Comparison of ENCODE assay signal across 8 cellular contexts in genomic region chr17:49290690-49291326, GRCh38.
A peak's percentile ranks its signal among the peaks of the same experiment; 100 is the strongest.
DNase-seq lines count a peak whose midpoint lies in the region; ATAC-seq, FAIRE-seq and TF ChIP-seq lines count a peak whose summit lies in the region.

No MANE protein-coding gene starts in this region.

- no peak overlapping the region for H3K27ac Mint-ChIP-seq in activated T-helper 17 cell treated with anti-CD3 and anti-CD28 coated beads, Interleukin-2, amount 50 U/mL, for 72 hours

- dilution Hi-C loops in endothelial cell of umbilical vein (cut with MboI; ENCODE audit: extremely low pct_ligation_motif_present, low sequenced_read_pairs): no loop called here

- peak; percentile 86 for FAIRE-seq in endothelial cell of umbilical vein (lab: Jason Lieb, UNC)

- H3K4me1 Mint-ChIP-seq in activated T-helper 17 cell treated with anti-CD3 and anti-CD28 coated beads, Interleukin-2, amount 50 U/mL, for 72 hours: peaks cover 5% of the 10 kb centered on the region

- TF ChIP-seq CTCF in C4-2B (conservative IDR thresholded peaks at IDR 0.05) (peak; percentile 81), GM12873 (IDR thresholded peaks at IDR 0.05; ENCODE audit: insufficient read depth, low read depth, low read length, missing control alignments) (peak; percentile 58), RWPE2 (IDR thresholded peaks at IDR 0.05; ENCODE audit: poor library complexity, severe bottlenecking) (peak; percentile 65), endothelial cell of umbilical vein (IDR thresholded peaks at IDR 0.05; ENCODE audit: extremely low read depth in 1 of 2, insufficient read depth in 1 of 2, low read depth in 1 of 2, low read length in 2 of 2) (peak; percentile 55 to 63), neutrophil (IDR thresholded peaks at IDR 0.05) (peak; percentile 74)

- H3K4me1 ChIP-seq in RWPE2 (ENCODE audit: insufficient read depth, poor library complexity, severe bottlenecking) (no peaks in the 10 kb centered on the region), endothelial cell of umbilical vein (ENCODE audit: control insufficient read depth, extremely low read depth, insufficient read depth, low read length) (no peaks in the 10 kb centered on the region), neutrophil (ENCODE audit: control insufficient read depth in 1 of 2, insufficient read depth in 1 of 2, low read depth in 1 of 2, low read length in 1 of 2) (peaks cover 0 to 8% of the 10 kb centered on the region in 2 experiments)

- no peak overlapping the region for H3K27ac ChIP-seq in C4-2B
- H3K27ac ChIP-seq in RWPE2 (ENCODE audit: poor library complexity, severe bottlenecking): no peak overlapping the region
- no peak overlapping the region for H3K27ac ChIP-seq in endothelial cell of umbilical vein (ENCODE audit: insufficient read depth, low read depth, low read length)
- H3K27ac ChIP-seq in neutrophil: peak overlapping the region; percentile 14

- POLR2A ChIA-PET in endothelial cell of umbilical vein (lab: Charles Lee): no interaction called here

- intact Hi-C loops in endothelial cell of umbilical vein (cut with micrococcal nuclease): loop anchor here (1.0 to 2.0 kb wide), 2 partner anchors 60 to 111 kb away; partner anchors contain the start of gene PHOSPHO1

- no peak overlapping the region for H3K4me3 Mint-ChIP-seq in activated T-helper 17 cell treated with anti-CD3 and anti-CD28 coated beads, Interleukin-2, amount 50 U/mL, for 72 hours

- no peaks in the 10 kb centered on the region for H4K20me1 ChIP-seq in endothelial cell of umbilical vein (replicated peaks; ENCODE audit: control insufficient read depth, extremely low read depth, insufficient read depth, low read length)

- H3K9me1 ChIP-seq in endothelial cell of umbilical vein (replicated peaks; ENCODE audit: control insufficient read depth, extremely low read depth, insufficient read depth, low read length): no peaks in the 10 kb centered on the region

- ATAC-seq in RWPE2 (ENCODE audit: low read depth) (peak; percentile 36; the same call in 1 of the 3 replicates), HG03342 (IDR thresholded peaks at IDR 0.05; ENCODE audit: unreplicated experiment) (no peak)
- no peak for ATAC-seq in activated T-helper 17 cell treated with anti-CD3 and anti-CD28 coated beads, Interleukin-2, amount 50 U/mL, for 72 hours (replicated peaks)

- H3K4me3 ChIP-seq in RWPE2 (ENCODE audit: severe bottlenecking) (no peak overlapping the region), endothelial cell of umbilical vein (replicated peaks in 1 of 3; ENCODE audit: insufficient read depth in 1 of 3, low read depth in 1 of 3, low read length in 3 of 3) (no peak overlapping the region), neutrophil (ENCODE audit: low read depth in 1 of 2, low read length in 1 of 2) (no peak overlapping the region)

- no TSS peak for BruUV-seq in endothelial cell of umbilical vein (replicated peaks; lab: Mats Ljungman, UMichigan)

- H3K36me3 Mint-ChIP-seq in activated T-helper 17 cell treated with anti-CD3 and anti-CD28 coated beads, Interleukin-2, amount 50 U/mL, for 72 hours (ENCODE audit: low read depth): peaks cover 8% of the 10 kb centered on the region

- no peaks in the 10 kb centered on the region for H3K27me3 Mint-ChIP-seq in activated T-helper 17 cell treated with anti-CD3 and anti-CD28 coated beads, Interleukin-2, amount 50 U/mL, for 72 hours

- H3K9me3 ChIP-seq in RWPE2 (ENCODE audit: severe bottlenecking) (no peaks in the 10 kb centered on the region), endothelial cell of umbilical vein (replicated peaks; ENCODE audit: control insufficient read depth, insufficient read depth, low read length) (no peaks in the 10 kb centered on the region), neutrophil (no peaks in the 10 kb centered on the region)

- CTCF ChIA-PET in endothelial cell of umbilical vein (lab: Charles Lee): interaction anchor here (0.7 to 7.1 kb wide), 47 partner anchors 9 to 613 kb away, joined by 3 to 140 read pairs (median 5); partner anchors contain the start of genes PHOSPHO1 and UBE2Z

- DNase-seq in RWPE2 (ENCODE audit: low spot score): no peak
- DNase-seq in endothelial cell of umbilical vein (ENCODE audit: low read depth, low spot score): peak; percentile 65
- DNase-seq in 8988T: no peak

- no peak overlapping the region for H3K4me2 ChIP-seq in endothelial cell of umbilical vein (ENCODE audit: insufficient read depth, low read length)

- no peaks in the 10 kb centered on the region for H3K79me2 ChIP-seq in endothelial cell of umbilical vein (ENCODE audit: control insufficient read depth, insufficient read depth, low read length)

- H3K9ac ChIP-seq in endothelial cell of umbilical vein (replicated peaks; ENCODE audit: extremely low read depth, insufficient read depth, low read length): no peak overlapping the region

- no peaks in the 10 kb centered on the region for H3K9me3 Mint-ChIP-seq in activated T-helper 17 cell treated with anti-CD3 and anti-CD28 coated beads, Interleukin-2, amount 50 U/mL, for 72 hours

- peaks cover 18% of the 10 kb centered on the region for H3K36me3 ChIP-seq in RWPE2 (ENCODE audit: low read depth)
- H3K36me3 ChIP-seq in endothelial cell of umbilical vein (ENCODE audit: control insufficient read depth in 2 of 2, extremely low read depth in 1 of 2, insufficient read depth in 2 of 2, low read length in 2 of 2): no peaks in the 10 kb centered on the region
- peaks cover 17% of the 10 kb centered on the region for H3K36me3 ChIP-seq in neutrophil

- no peaks in the 10 kb centered on the region for H3K27me3 ChIP-seq in RWPE2 (ENCODE audit: insufficient read depth, poor library complexity, severe bottlenecking)
- no peaks in the 10 kb centered on the region for H3K27me3 ChIP-seq in endothelial cell of umbilical vein (ENCODE audit: control insufficient read depth in 2 of 2, insufficient read depth in 2 of 2, low read length in 2 of 2)
- no peaks in the 10 kb centered on the region for H3K27me3 ChIP-seq in neutrophil

- H2AFZ ChIP-seq in endothelial cell of umbilical vein (ENCODE audit: low read depth, low read length): no peak overlapping the region

- no peak for TF ChIP-seq POLR2A in endothelial cell of umbilical vein (IDR thresholded peaks at IDR 0.05; ENCODE audit: low read depth, low read length)

TF ChIP-seq in endothelial cell of umbilical vein, 7 proteins besides CTCF, POLR2A, EP300 and RAD21:
- TF ChIP-seq MYC (IDR thresholded peaks at IDR 0.05; ENCODE audit: low read depth, low read length): no peak
- TF ChIP-seq GATA2 (IDR thresholded peaks at IDR 0.05; ENCODE audit: insufficient read depth, insufficient read length, low read depth, low read length): no peak
- TF ChIP-seq MAX (IDR thresholded peaks at IDR 0.05; ENCODE audit: insufficient read depth, insufficient read length): no peak
- no peak for TF ChIP-seq FOS (IDR thresholded peaks at IDR 0.05; ENCODE audit: borderline replicate concordance, insufficient read depth, low read length)
- no peak for TF ChIP-seq POLR2AphosphoS5 (IDR thresholded peaks at IDR 0.05; ENCODE audit: insufficient read depth, low read depth, low read length)
- no peak for TF ChIP-seq JUN (IDR thresholded peaks at IDR 0.05; ENCODE audit: borderline replicate concordance, insufficient read depth, insufficient read length, low read depth)
- no peak for TF ChIP-seq EZH2 (IDR thresholded peaks at IDR 0.05; ENCODE audit: borderline replicate concordance, low read depth, low read length, severe bottlenecking)
